Comparison of ENCODE assay signal across 11 cellular contexts in the genomic region with DNA sequence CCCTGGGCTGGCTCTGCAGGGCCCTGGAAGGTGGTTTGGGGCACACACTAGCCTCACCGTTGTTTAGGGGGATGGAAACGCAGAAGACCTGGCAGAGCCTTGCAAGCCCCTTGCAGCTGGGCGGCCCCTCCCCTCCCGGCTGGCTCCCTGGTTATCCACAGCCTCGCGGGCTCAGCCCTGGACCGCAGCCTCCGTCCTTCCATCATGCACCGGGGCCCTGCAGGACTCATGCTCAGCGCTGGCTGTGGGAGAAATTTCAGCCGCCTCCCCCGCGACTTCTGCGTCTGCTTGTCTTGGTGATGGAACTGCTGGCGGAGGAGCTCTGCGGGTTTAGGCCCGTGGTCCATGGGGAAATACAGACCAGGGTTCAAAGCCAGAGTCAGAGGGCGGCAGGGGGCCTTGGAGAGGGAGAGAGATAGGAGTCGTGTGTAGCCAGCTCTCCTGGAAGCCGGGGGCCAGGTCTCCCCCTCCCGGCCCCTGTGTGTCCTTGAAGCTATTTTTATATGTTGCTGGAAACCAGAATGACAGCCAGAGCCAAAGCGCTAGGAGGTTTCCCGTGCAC.
DNase-seq lines count a peak whose midpoint lies in the region; ATAC-seq lines count a peak whose summit lies in the region.
"Had no signal": no experiment of that assay in that cellular context is flagged by ENCODE, and none has a peak within 500 bp of the region (broad histone marks: within the 10 kb centered on the region; RNA-seq: fewer than 3 reads in every experiment).

No MANE protein-coding gene starts in this region.

- DNase-seq in Ammon's horn (ENCODE audit: low spot score) (peak; percentile 50), anterior cingulate cortex (lab: John Stamatoyannopoulos, UW) (peak in 45 of 58 donors; percentile 7 to 71 (median 40)), Right ventricle myocardium inferior (ENCODE audit: missing footprints) (peak; percentile 77), neuronal stem cell (ENCODE audit: low spot score) (no peak), SHP77 treated with DMSO at 0.1 percent for 48 hours (lab: John Stamatoyannopoulos, UW) (no peak), NCI-H345 treated with DMSO at 0.1 percent for 48 hours (lab: John Stamatoyannopoulos, UW; ENCODE audit: unreplicated experiment) (no peak), NCI-H748 treated with DMSO at 0.1 percent for 48 hours (lab: John Stamatoyannopoulos, UW) (no peak)
- DNase-seq in central memory CD4-positive, alpha-beta T cell = no peak
- DNase-seq: ACHN, activated B cell treated with CpG ODN at 0.5 μM for 24 hours, activated gamma-delta T cell had no signal

- H3K14ac ChIP-seq in neuronal stem cell (ENCODE audit: low read length) = peak overlapping the region; percentile 42

- no peak overlapping the region for H3K4ac ChIP-seq in neuronal stem cell (ENCODE audit: low read length)

- H3K27ac ChIP-seq in neuronal stem cell (replicated peaks; ENCODE audit: low read length) = no peak overlapping the region

- peak overlapping the region; percentile 87 for H2AFZ ChIP-seq in neuronal stem cell (ENCODE audit: low read length)

- H4K8ac ChIP-seq in neuronal stem cell (ENCODE audit: low read depth, low read length) = no peak overlapping the region

- intact Hi-C loops in Right ventricle myocardium inferior (cut with DNase I) = loop anchor here (2.0 to 10.0 kb wide), 3 partner anchors 63 to 161 kb away; no protein-coding TSS in a partner anchor

- peak overlapping the region; percentile 6 for H2BK15ac ChIP-seq in neuronal stem cell (ENCODE audit: low read length)

- no peak overlapping the region for H4K91ac ChIP-seq in neuronal stem cell (ENCODE audit: low read depth, low read length, poor library complexity)

- no CpG with 5 or more reads among the region's 23 CpGs for WGBS in neuronal stem cell (ENCODE audit: extremely low coverage in 2 of 2, insufficient read length in 2 of 2, insufficient replicate concordance in 1 of 2), 2 donors

- H3K4me1 ChIP-seq in neuronal stem cell (ENCODE audit: control insufficient read depth in 2 of 2, insufficient read depth in 1 of 2, low read depth in 1 of 2, low read length in 2 of 2) = peaks cover 16 to 19% of the 10 kb centered on the region in 2 donors

- peak overlapping the region; percentile 69 for H3K23ac ChIP-seq in neuronal stem cell (ENCODE audit: low read depth, low read length, poor library complexity)

- no peak overlapping the region for H3K9ac ChIP-seq in neuronal stem cell (ENCODE audit: low read depth, low read length, poor library complexity)

- no peak overlapping the region for H3K4me2 ChIP-seq in neuronal stem cell (ENCODE audit: insufficient read depth, low read length, poor library complexity, severe bottlenecking)

- H3K4me3 ChIP-seq in neuronal stem cell (ENCODE audit: low read length in 2 of 2) = no peak overlapping the region

- H3K36me3 ChIP-seq in neuronal stem cell (replicated peaks in 1 of 2; ENCODE audit: control insufficient read depth in 2 of 2, insufficient read depth in 2 of 2, low read length in 2 of 2) = no peaks in the 10 kb centered on the region

- H3K18ac ChIP-seq in neuronal stem cell (ENCODE audit: low read length) = peak overlapping the region; percentile 92

- peak overlapping the region; percentile 25 for H2BK120ac ChIP-seq in neuronal stem cell (ENCODE audit: low read depth, low read length)

- ATAC-seq in Right ventricle myocardium inferior = peak; percentile 77

- H2AK5ac ChIP-seq in neuronal stem cell (ENCODE audit: low read depth, low read length) = peak overlapping the region; percentile 98

- peaks cover 0 to 2% (median 2%) of the 10 kb centered on the region in 3 experiments for H3K27me3 ChIP-seq in neuronal stem cell (ENCODE audit: control insufficient read depth in 3 of 3, insufficient read depth in 3 of 3, low read depth in 1 of 3, low read length in 3 of 3)

- peak overlapping the region; percentile 89 for H2BK5ac ChIP-seq in neuronal stem cell (ENCODE audit: low read length)

- H3K9me3 ChIP-seq in neuronal stem cell (replicated peaks in 1 of 2; ENCODE audit: control insufficient read depth in 2 of 2, insufficient read depth in 1 of 2, low read depth in 1 of 2, low read length in 2 of 2) = peaks cover 0 to 10% of the 10 kb centered on the region in 2 donors

- no peaks in the 10 kb centered on the region for H3K79me1 ChIP-seq in neuronal stem cell (ENCODE audit: low read depth, low read length)

- peak overlapping the region; percentile 78 for H2BK12ac ChIP-seq in neuronal stem cell (ENCODE audit: low read length)

Comparison
In these comparisons a context has a peak if more than half of its experiments do, and no peak if none do; other contexts are left out.
1. DNase-seq: peak in Ammon's horn (single experiment), anterior cingulate cortex (45 of 58) and Right ventricle myocardium inferior (single experiment); none in neuronal stem cell (single experiment), SHP77 treated with DMSO at 0.1 percent for 48 hours (single experiment), NCI-H345 treated with DMSO at 0.1 percent for 48 hours (single experiment), central memory CD4-positive, alpha-beta T cell (single experiment) and NCI-H748 treated with DMSO at 0.1 percent for 48 hours (single experiment).